Comparison of ENCODE assay signal across 8 cellular contexts in the genomic region with DNA sequence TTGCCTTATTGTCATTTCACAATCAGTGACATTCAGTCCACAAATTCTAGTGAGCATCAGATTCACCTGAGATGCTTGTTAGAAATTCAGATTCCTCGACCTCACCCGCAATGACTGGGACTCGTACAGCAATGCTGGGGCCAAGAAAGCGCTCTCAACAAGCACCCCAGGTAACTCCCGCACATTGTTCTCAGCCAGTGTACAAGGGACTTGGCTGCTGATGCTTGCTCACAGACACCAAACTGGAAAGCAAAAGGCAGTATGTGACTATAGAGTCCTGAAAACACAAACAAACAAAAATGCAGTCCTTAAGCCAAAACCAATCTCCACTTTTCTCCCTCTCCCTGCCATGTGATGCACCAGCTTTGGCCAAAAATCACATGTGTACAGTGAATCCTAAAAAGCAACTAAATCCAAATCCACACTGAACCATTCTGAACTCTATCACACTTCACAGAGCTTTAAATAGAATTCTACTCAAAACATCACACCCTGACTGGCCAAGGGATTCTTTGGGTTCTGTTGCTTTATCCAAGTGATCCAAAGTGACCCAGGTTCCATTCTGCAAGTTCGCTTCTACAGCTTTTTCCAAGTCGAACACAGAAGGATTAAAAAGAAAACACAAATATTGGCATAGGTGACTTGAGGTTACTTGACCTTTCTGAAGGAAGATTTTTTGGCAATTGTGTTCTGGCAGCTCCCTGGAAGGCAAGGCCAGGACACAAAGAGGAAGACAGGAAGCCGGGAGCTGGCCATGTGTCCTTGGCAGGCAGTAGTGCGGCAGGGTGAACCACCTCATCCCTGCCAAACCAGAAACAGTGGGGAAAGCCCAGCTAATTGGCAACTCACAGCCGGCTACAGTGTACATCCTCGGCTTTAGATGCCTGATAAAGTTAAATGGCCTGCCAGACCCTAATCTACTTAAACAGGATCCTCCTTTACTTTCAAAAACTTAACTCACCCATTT.
DNase-seq lines count a peak whose midpoint lies in the region; ATAC-seq and TF ChIP-seq lines count a peak whose summit lies in the region.

No MANE protein-coding gene starts in this region.

- TF ChIP-seq CTCF in WTC11 (IDR thresholded peaks at IDR 0.05) (no peak), omental fat pad (IDR thresholded peaks at IDR 0.05) (no peak)

- H3K4me3 Mint-ChIP-seq in WTC11, result no peak overlapping the region
- H3K4me3 Mint-ChIP-seq in activated T-helper 17 cell treated with anti-CD3 and anti-CD28 coated beads, Interleukin-2, amount 50 U/mL, for 72 hours, result no peak overlapping the region

- no peaks in the 10 kb centered on the region; the same call in 1 of the 2 replicates for H3K36me3 Mint-ChIP-seq in WTC11
- H3K36me3 Mint-ChIP-seq in activated T-helper 17 cell treated with anti-CD3 and anti-CD28 coated beads, Interleukin-2, amount 50 U/mL, for 72 hours (ENCODE audit: low read depth), result no peaks in the 10 kb centered on the region

- peak; percentile 67 for ATAC-seq in WTC11
- peak; percentile 65 for ATAC-seq in omental fat pad (ENCODE audit: low FRiP score)
- ATAC-seq in activated T-helper 17 cell treated with anti-CD3 and anti-CD28 coated beads, Interleukin-2, amount 50 U/mL, for 72 hours (replicated peaks), result no peak

- DNase-seq in D341Med (ENCODE audit: low spot score) (peak; percentile 40), WTC11 (ENCODE audit: low spot score) (no peak), glomerular visceral epithelial cell (ENCODE audit: extremely low spot score) (peak; percentile 38), omental fat pad (ENCODE audit: low spot score) (no peak), NCI-H2171 (lab: John Stamatoyannopoulos, UW) (no peak), RPMI8226 (no peak)
- DNase-seq in activated effector memory CD4-positive, alpha-beta T cell treated with anti-CD3 and anti-CD28 coated beads, Interleukin-2, amount 50 U/mL, for 16 hours, result no peak

- no peaks in the 10 kb centered on the region for H3K9me3 Mint-ChIP-seq in WTC11
- H3K9me3 Mint-ChIP-seq in activated T-helper 17 cell treated with anti-CD3 and anti-CD28 coated beads, Interleukin-2, amount 50 U/mL, for 72 hours, result no peaks in the 10 kb centered on the region

- POLR2A ChIA-PET in WTC11 (lab: Charles Lee), result no interaction called here

- CTCF ChIA-PET in WTC11 (lab: Charles Lee), result no interaction called here

- H3K27ac Mint-ChIP-seq in WTC11, result peak overlapping the region; percentile 24; the same call in 1 of the 2 replicates
- no peak overlapping the region for H3K27ac Mint-ChIP-seq in activated T-helper 17 cell treated with anti-CD3 and anti-CD28 coated beads, Interleukin-2, amount 50 U/mL, for 72 hours

- H3K4me1 Mint-ChIP-seq in WTC11, result peaks cover 27% of the 10 kb centered on the region
- no peaks in the 10 kb centered on the region for H3K4me1 Mint-ChIP-seq in activated T-helper 17 cell treated with anti-CD3 and anti-CD28 coated beads, Interleukin-2, amount 50 U/mL, for 72 hours

- no peaks in the 10 kb centered on the region for H3K27me3 Mint-ChIP-seq in WTC11 (ENCODE audit: low read depth)
- H3K27me3 Mint-ChIP-seq in activated T-helper 17 cell treated with anti-CD3 and anti-CD28 coated beads, Interleukin-2, amount 50 U/mL, for 72 hours, result peaks cover 10% of the 10 kb centered on the region

TF ChIP-seq in WTC11, 78 proteins besides CTCF, POLR2A, EP300 and RAD21:
- no peak for TF ChIP-seq IRF2 (CRISPR knock-in tag; IDR thresholded peaks at IDR 0.05; ENCODE audit: borderline replicate concordance, low read depth)
- TF ChIP-seq ZNF425 (CRISPR knock-in tag; conservative IDR thresholded peaks at IDR 0.05), result no peak
- TF ChIP-seq GTF2I (CRISPR knock-in tag; conservative IDR thresholded peaks at IDR 0.05), result no peak
- TF ChIP-seq FOXJ3 (CRISPR knock-in tag; IDR thresholded peaks at IDR 0.05; ENCODE audit: borderline replicate concordance), result no peak
- no peak for TF ChIP-seq ESRRA (CRISPR knock-in tag; IDR thresholded peaks at IDR 0.05; ENCODE audit: borderline replicate concordance)
- no peak for TF ChIP-seq ETV6 (CRISPR knock-in tag; IDR thresholded peaks at IDR 0.05)
- TF ChIP-seq, protein P1, sequence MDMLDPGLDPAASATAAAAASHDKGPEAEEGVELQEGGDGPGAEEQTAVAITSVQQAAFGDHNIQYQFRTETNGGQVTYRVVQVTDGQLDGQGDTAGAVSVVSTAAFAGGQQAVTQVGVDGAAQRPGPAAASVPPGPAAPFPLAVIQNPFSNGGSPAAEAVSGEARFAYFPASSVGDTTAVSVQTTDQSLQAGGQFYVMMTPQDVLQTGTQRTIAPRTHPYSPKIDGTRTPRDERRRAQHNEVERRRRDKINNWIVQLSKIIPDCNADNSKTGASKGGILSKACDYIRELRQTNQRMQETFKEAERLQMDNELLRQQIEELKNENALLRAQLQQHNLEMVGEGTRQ (CRISPR knock-in tag; IDR thresholded peaks at IDR 0.05), result no peak
- TF ChIP-seq FOXK1 (CRISPR knock-in tag; IDR thresholded peaks at IDR 0.05), result no peak
- no peak for TF ChIP-seq MYBL2 (CRISPR knock-in tag; IDR thresholded peaks at IDR 0.05)
- no peak for TF ChIP-seq AR (CRISPR knock-in tag; IDR thresholded peaks at IDR 0.05)
- no peak for TF ChIP-seq MAX (CRISPR knock-in tag; IDR thresholded peaks at IDR 0.05)
- no peak for TF ChIP-seq CREM (CRISPR knock-in tag; IDR thresholded peaks at IDR 0.05)
- TF ChIP-seq ZNF121 (CRISPR knock-in tag; IDR thresholded peaks at IDR 0.05), result no peak
- TF ChIP-seq, protein P2, sequence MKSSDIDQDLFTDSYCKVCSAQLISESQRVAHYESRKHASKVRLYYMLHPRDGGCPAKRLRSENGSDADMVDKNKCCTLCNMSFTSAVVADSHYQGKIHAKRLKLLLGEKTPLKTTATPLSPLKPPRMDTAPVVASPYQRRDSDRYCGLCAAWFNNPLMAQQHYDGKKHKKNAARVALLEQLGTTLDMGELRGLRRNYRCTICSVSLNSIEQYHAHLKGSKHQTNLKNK (CRISPR knock-in tag; IDR thresholded peaks at IDR 0.05), result no peak
- TF ChIP-seq ZNF671 (CRISPR knock-in tag; IDR thresholded peaks at IDR 0.05), result no peak
- no peak for TF ChIP-seq ZNF396 (CRISPR knock-in tag; IDR thresholded peaks at IDR 0.05; ENCODE audit: borderline replicate concordance)
- no peak for TF ChIP-seq ATF1 (CRISPR knock-in tag; IDR thresholded peaks at IDR 0.05)

Comparison
In these comparisons a context has a peak if more than half of its experiments do, and no peak if none do; other contexts are left out.
1. DNase-seq: peak in D341Med (single experiment) and glomerular visceral epithelial cell (single experiment); none in WTC11 (single experiment), omental fat pad (single experiment), NCI-H2171 (single experiment), activated effector memory CD4-positive, alpha-beta T cell treated with anti-CD3 and anti-CD28 coated beads, Interleukin-2, amount 50 U/mL, for 16 hours (single experiment) and RPMI8226 (single experiment).